22 cellular contexts compared by ENCODE assay signal in genomic region chr1:183619719-183620118, GRCh38. TPM values are rescaled to one million over a fixed set of nuclear protein-coding genes. Genes with fewer than 3 reads are reported as not detected.
"Had no signal": no experiment of that assay in that cellular context is flagged by ENCODE, and none has a peak within 500 bp of the region (broad histone marks: within the 10 kb centered on the region; RNA-seq: fewer than 3 reads in every experiment).

No MANE protein-coding gene starts in this region.

- DNase-seq: activated B cell treated with CpG ODN at 0.5 μM for 24 hours; activated CD4-positive, alpha-beta T cell treated with anti-CD3 and anti-CD28 coated beads, Interleukin-2, amount 10 ng/mL, durations not matched to agents 7 days and 5 days; activated CD8-positive, alpha-beta memory T cell treated with anti-CD3 and anti-CD28 coated beads for 24 hours; activated gamma-delta T cell treated with Interleukin-2 at 50 U/mL for 16 hours; activated naive CD8-positive, alpha-beta T cell treated with anti-CD3 and anti-CD28 coated beads, Interleukin-2, amount 50 U/mL, for 24 hours; dermis blood vessel endothelial cell; effector memory CD8-positive, alpha-beta T cell; heart right ventricle; left colon; naive B cell; sigmoid colon; spleen; stomach; T-helper 17 cell; testis had no signal

- H3K9me3 Mint-ChIP-seq: activated B cell treated with CpG ODN at 0.5 μM for 24 hours; activated CD4-positive, alpha-beta T cell treated with anti-CD3 and anti-CD28 coated beads, Interleukin-2, amount 10 ng/mL, durations not matched to agents 7 days and 5 days; activated naive CD8-positive, alpha-beta T cell treated with anti-CD3 and anti-CD28 coated beads, Interleukin-2, amount 50 U/mL, for 24 hours; effector memory CD8-positive, alpha-beta T cell; naive B cell had no signal

- H3K4me1 ChIP-seq: parathyroid adenoma had no signal

- H3K4me3 Mint-ChIP-seq: activated B cell treated with CpG ODN at 0.5 μM for 24 hours; activated CD4-positive, alpha-beta T cell treated with anti-CD3 and anti-CD28 coated beads, Interleukin-2, amount 10 ng/mL, durations not matched to agents 7 days and 5 days; activated naive CD8-positive, alpha-beta T cell treated with anti-CD3 and anti-CD28 coated beads, Interleukin-2, amount 50 U/mL, for 24 hours; effector memory CD8-positive, alpha-beta T cell; naive B cell had no signal

- H3K27me3 Mint-ChIP-seq: activated B cell treated with CpG ODN at 0.5 μM for 24 hours; activated CD4-positive, alpha-beta T cell treated with anti-CD3 and anti-CD28 coated beads, Interleukin-2, amount 10 ng/mL, durations not matched to agents 7 days and 5 days; activated naive CD8-positive, alpha-beta T cell treated with anti-CD3 and anti-CD28 coated beads, Interleukin-2, amount 50 U/mL, for 24 hours; T-helper 17 cell had no signal

- H3K36me3 Mint-ChIP-seq: naive B cell had no signal

- H3K9me3 ChIP-seq: ascending aorta, gastroesophageal sphincter, heart right ventricle, sigmoid colon, spleen, stomach, testis had no signal

- H3K4me3 ChIP-seq: ascending aorta, gastroesophageal sphincter, heart right ventricle, sigmoid colon, spleen, stomach, testis had no signal

- H3K27ac Mint-ChIP-seq: activated B cell treated with CpG ODN at 0.5 μM for 24 hours; activated CD4-positive, alpha-beta T cell treated with anti-CD3 and anti-CD28 coated beads, Interleukin-2, amount 10 ng/mL, durations not matched to agents 7 days and 5 days; activated naive CD8-positive, alpha-beta T cell treated with anti-CD3 and anti-CD28 coated beads, Interleukin-2, amount 50 U/mL, for 24 hours had no signal

- H3K27me3 ChIP-seq: ascending aorta, gastroesophageal sphincter, heart right ventricle, sigmoid colon, spleen, stomach, testis had no signal

- H3K27ac ChIP-seq: ascending aorta, gastroesophageal sphincter, heart right ventricle, parathyroid adenoma, sigmoid colon, spleen, stomach, testis had no signal

- ATAC-seq: activated naive CD8-positive, alpha-beta T cell treated with anti-CD3 and anti-CD28 coated beads, Interleukin-2, amount 50 U/mL, for 24 hours; effector memory CD8-positive, alpha-beta T cell; gastroesophageal sphincter; heart right ventricle; left colon; T-helper 17 cell had no signal

RNA-seq across cellular contexts. Expression of gene NCF2, which starts 29.5 kb away (rescaled TPM):
- total RNA-seq: dermis blood vessel endothelial cell, lung microvascular endothelial cell had no signal

RNA-seq across cellular contexts. Expression of gene APOBEC4, which starts 33.4 kb away (rescaled TPM):
- total RNA-seq: activated B cell treated with CpG ODN at 0.5 μM for 24 hours; activated CD4-positive, alpha-beta T cell treated with anti-CD3 and anti-CD28 coated beads, Interleukin-2, amount 10 ng/mL, durations not matched to agents 7 days and 5 days; ascending aorta; bronchial epithelial cell; chondrocyte; dermis blood vessel endothelial cell; gastroesophageal sphincter; heart right ventricle; lung microvascular endothelial cell; sigmoid colon; spleen; stomach; T-helper 17 cell; ureter had no signal
